17 cellular contexts compared by ENCODE assay signal in the genomic region with DNA sequence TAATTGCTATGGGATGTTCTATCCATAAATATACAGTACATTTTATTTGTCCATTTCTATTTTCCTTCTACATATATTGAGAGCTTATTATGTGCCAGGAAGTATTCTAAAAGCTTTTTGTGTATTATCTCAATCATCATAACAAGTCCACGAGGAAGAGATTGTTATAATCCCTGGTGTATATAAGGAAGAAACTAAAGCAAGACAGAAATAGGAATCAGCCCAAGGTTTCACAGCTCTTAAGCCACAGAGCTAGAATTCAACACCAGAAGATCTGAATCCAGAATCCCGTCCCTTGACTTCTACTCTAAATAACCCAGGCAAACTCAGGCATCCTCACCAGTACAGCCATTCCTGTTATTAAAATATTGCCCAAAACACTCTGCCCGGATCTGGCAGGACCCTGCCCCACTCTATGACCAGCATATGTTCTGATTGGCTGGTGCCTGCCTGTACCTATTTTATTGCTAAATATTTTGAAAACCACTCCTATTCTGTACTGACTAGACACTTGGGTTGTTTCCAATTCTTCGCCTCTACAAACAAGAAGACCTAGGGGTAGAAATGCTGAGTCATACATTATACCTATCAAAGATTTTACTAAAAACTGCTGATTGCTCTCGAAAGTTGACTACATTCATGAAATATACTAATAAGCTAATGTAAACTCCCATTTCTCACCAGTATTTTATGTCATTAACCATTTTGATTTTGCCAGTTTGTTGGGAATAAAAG.
A peak's percentile ranks its signal among the peaks of the same experiment; 100 is the strongest.
DNase-seq lines count a peak whose midpoint lies in the region; ATAC-seq and TF ChIP-seq lines count a peak whose summit lies in the region.
"Had no signal": no experiment of that assay in that cellular context is flagged by ENCODE, and none has a peak within 500 bp of the region (broad histone marks: within the 10 kb centered on the region; RNA-seq: fewer than 3 reads in every experiment).

No MANE protein-coding gene starts in this region.

- no peaks in the 10 kb centered on the region for H3K27me3 Mint-ChIP-seq in MCF 10A (ENCODE audit: insufficient read depth, unreplicated experiment)
- peaks cover 2 to 11% of the 10 kb centered on the region in 2 donors for H3K27me3 Mint-ChIP-seq in T-cell

- no peak overlapping the region for H3K27ac Mint-ChIP-seq in MCF 10A (ENCODE audit: low read depth, unreplicated experiment)
- H3K27ac Mint-ChIP-seq in T-cell, result no peak overlapping the region
- H3K27ac Mint-ChIP-seq: activated naive CD4-positive, alpha-beta T cell treated with anti-CD3 and anti-CD28 coated beads, Interleukin-2, amount 50 U/mL, for 24 hours; stimulated activated naive CD8-positive, alpha-beta T cell treated with anti-CD3 and anti-CD28 coated beads, Interleukin-15, Interleukin-2, amounts not matched to agents 100 ng/mL and 50 ng/mL, for 24 hours had no signal

- no peak for TF ChIP-seq POLR2A in breast epithelium (IDR thresholded peaks at IDR 0.05)

- CTCF ChIA-PET in MCF 10A (lab: Yijun Ruan, JAX), result interaction anchor here (1.0 kb wide), 1 partner anchor 18 kb away, joined by 3 read pairs; no protein-coding TSS in a partner anchor
- CTCF ChIA-PET in RWPE1 (lab: Yijun Ruan, JAX), result no interaction called here
- CTCF ChIA-PET in T-cell (lab: Charles Lee), result no interaction called here

- H3K4me1 Mint-ChIP-seq in MCF 10A (ENCODE audit: insufficient read depth, unreplicated experiment), result peaks cover 16% of the 10 kb centered on the region
- no peaks in the 10 kb centered on the region for H3K4me1 Mint-ChIP-seq in T-cell
- H3K4me1 Mint-ChIP-seq: activated naive CD4-positive, alpha-beta T cell treated with anti-CD3 and anti-CD28 coated beads, Interleukin-2, amount 50 U/mL, for 24 hours had no signal

- peak; percentile 89 for DNase-seq in MCF 10A (ENCODE audit: unreplicated experiment)
- DNase-seq in breast epithelium (ENCODE audit: low spot score in 2 of 2), result no peak
- peak; percentile 97 for DNase-seq in RWPE1 (ENCODE audit: low spot score)
- DNase-seq in iris pigment epithelial cell (ENCODE audit: low read depth), result peak; percentile 62
- DNase-seq in SIG-M5 treated with dmso at 0.1 percent for 504 hours (lab: John Stamatoyannopoulos, UW; ENCODE audit: unreplicated experiment), result no peak
- DNase-seq in central memory CD4-positive, alpha-beta T cell, result no peak
- DNase-seq in T-cell, result no peak
- DNase-seq: effector memory CD4-positive, alpha-beta T cell; NCI-H1436 treated with DMSO at 0.1 percent for 48 hours; NCI-H526 treated with DMSO at 0.1 percent for 48 hours; stimulated activated CD4-positive, alpha-beta T cell treated with anti-CD3 and anti-CD28 coated beads, Interleukin-12 subunit alpha, Interleukin-12 subunit beta, amount 100 ng/mL, for 4 hours; uterus had no signal

- intact Hi-C loops in MCF 10A (cut with micrococcal nuclease) (no loop called here), breast epithelium (cut with DNase I; ENCODE audit: low total_unique reads) (no loop called here)

- no peaks in the 10 kb centered on the region for H3K9me3 ChIP-seq in breast epithelium
- H3K9me3 ChIP-seq: uterus had no signal

- H3K4me3 Mint-ChIP-seq in MCF 10A (ENCODE audit: unreplicated experiment) (no peak overlapping the region), T-cell (no peak overlapping the region)
- H3K4me3 Mint-ChIP-seq: activated naive CD4-positive, alpha-beta T cell treated with anti-CD3 and anti-CD28 coated beads, Interleukin-2, amount 50 U/mL, for 24 hours; stimulated activated naive CD8-positive, alpha-beta T cell treated with anti-CD3 and anti-CD28 coated beads, Interleukin-15, Interleukin-2, amounts not matched to agents 100 ng/mL and 50 ng/mL, for 24 hours had no signal

- no peaks in the 10 kb centered on the region for H3K36me3 ChIP-seq in breast epithelium
- H3K36me3 ChIP-seq: cardiac muscle cell, uterus had no signal

- no TSS peak for BruUV-seq in MCF 10A (replicated peaks; lab: Mats Ljungman, UMichigan)

- H3K27ac ChIP-seq in breast epithelium (no peak overlapping the region), RWPE1 (no peak overlapping the region)
- H3K27ac ChIP-seq: cardiac muscle cell, uterus had no signal

- H3K9me3 Mint-ChIP-seq in MCF 10A (ENCODE audit: unreplicated experiment) (no peaks in the 10 kb centered on the region), T-cell (peaks cover 0 to 4% (median 0%) of the 10 kb centered on the region in 3 donors)
- H3K9me3 Mint-ChIP-seq: activated naive CD4-positive, alpha-beta T cell treated with anti-CD3 and anti-CD28 coated beads, Interleukin-2, amount 50 U/mL, for 24 hours; stimulated activated naive CD8-positive, alpha-beta T cell treated with anti-CD3 and anti-CD28 coated beads, Interleukin-15, Interleukin-2, amounts not matched to agents 100 ng/mL and 50 ng/mL, for 24 hours had no signal

- no peaks in the 10 kb centered on the region for H3K36me3 Mint-ChIP-seq in MCF 10A (ENCODE audit: insufficient read depth, unreplicated experiment)
- no peaks in the 10 kb centered on the region for H3K36me3 Mint-ChIP-seq in T-cell
- H3K36me3 Mint-ChIP-seq: activated naive CD4-positive, alpha-beta T cell treated with anti-CD3 and anti-CD28 coated beads, Interleukin-2, amount 50 U/mL, for 24 hours had no signal

- POLR2A ChIA-PET in MCF 10A (lab: Yijun Ruan, JAX) (interaction anchor here (0.6 to 1.6 kb wide), 2 partner anchors 48 to 81 kb away, joined by 4 read pairs; no protein-coding TSS in a partner anchor), RWPE1 (lab: Yijun Ruan, JAX; ENCODE audit: low non-redundant PET) (no interaction called here), T-cell (lab: Charles Lee) (no interaction called here)

- TF ChIP-seq CTCF in MCF 10A (IDR thresholded peaks at IDR 0.05; ENCODE audit: unreplicated experiment) (no peak), breast epithelium (IDR thresholded peaks at IDR 0.05) (no peak), RWPE1 (conservative IDR thresholded peaks at IDR 0.05; ENCODE audit: low read depth) (no peak)

- H3K4me1 ChIP-seq in breast epithelium, result no peaks in the 10 kb centered on the region
- H3K4me1 ChIP-seq: uterus had no signal

- H3K27me3 ChIP-seq in breast epithelium, result no peaks in the 10 kb centered on the region
- H3K27me3 ChIP-seq: cardiac muscle cell, uterus had no signal

- H3K4me3 ChIP-seq in breast epithelium, result no peak overlapping the region
- H3K4me3 ChIP-seq: cardiac muscle cell, uterus had no signal

- ATAC-seq in T-cell (replicated peaks in 1 of 4), result no peak
- ATAC-seq in GM19467 (IDR thresholded peaks at IDR 0.05; ENCODE audit: unreplicated experiment), result no peak
- ATAC-seq: activated CD4-positive, CD25-positive, alpha-beta regulatory T cell treated with anti-CD3 and anti-CD28 coated beads, Interleukin-2, amount 50 U/mL, for 24 hours had no signal

Comparison
In these comparisons a context has a peak if more than half of its experiments do, and no peak if none do; other contexts are left out.
1. DNase-seq: peak in MCF 10A (single experiment), RWPE1 (single experiment) and iris pigment epithelial cell (single experiment); none in breast epithelium (0 of 2), SIG-M5 treated with dmso at 0.1 percent for 504 hours (single experiment), central memory CD4-positive, alpha-beta T cell (single experiment) and T-cell (0 of 34).